In genomic region chr12:89946518-89946917, GRCh38 we compare ENCODE assay signal across 24 cellular contexts.
DNase-seq lines count a peak whose midpoint lies in the region; ATAC-seq and TF ChIP-seq lines count a peak whose summit lies in the region.
"Had no signal": no experiment of that assay in that cellular context is flagged by ENCODE, and none has a peak within 500 bp of the region (broad histone marks: within the 10 kb centered on the region; RNA-seq: fewer than 3 reads in every experiment).

No MANE protein-coding gene starts in this region.

- peaks cover 47 to 65% (median 56%) of the 10 kb centered on the region in 4 donors for H3K4me1 Mint-ChIP-seq in CD4-positive, CD25-positive, alpha-beta regulatory T cell
- H3K4me1 Mint-ChIP-seq in memory B cell, result peaks cover 44% of the 10 kb centered on the region

- H3K27ac Mint-ChIP-seq in CD4-positive, CD25-positive, alpha-beta regulatory T cell, result peak overlapping the region; percentile 44 to 86 (median 66)
- peak overlapping the region; percentile 100 for H3K27ac Mint-ChIP-seq in memory B cell
- H3K27ac Mint-ChIP-seq: endodermal cell; T-helper 2 cell treated with Interferon-gamma antibody and Interleukin-4, amounts not matched to agents 5 μg/mL and 100 μg/mL, for 36 hours had no signal

- H3K9me3 Mint-ChIP-seq in CD4-positive, CD25-positive, alpha-beta regulatory T cell, result no peaks in the 10 kb centered on the region
- H3K9me3 Mint-ChIP-seq in memory B cell, result peaks cover 2% of the 10 kb centered on the region
- H3K9me3 Mint-ChIP-seq: endodermal cell; T-helper 2 cell treated with Interferon-gamma antibody and Interleukin-4, amounts not matched to agents 5 μg/mL and 100 μg/mL, for 36 hours had no signal

- H3K4me1 ChIP-seq in CD4-positive, CD25-positive, alpha-beta regulatory T cell (ENCODE audit: control insufficient read depth, insufficient read depth, low read length, poor library complexity, severe bottlenecking), result peaks cover 41% of the 10 kb centered on the region
- peaks cover 45% of the 10 kb centered on the region for H3K4me1 ChIP-seq in RWPE2 (ENCODE audit: insufficient read depth, poor library complexity, severe bottlenecking)
- peaks cover 8% of the 10 kb centered on the region for H3K4me1 ChIP-seq in rectal smooth muscle tissue (ENCODE audit: control insufficient read depth, insufficient read depth, low read length)

- ATAC-seq in CD4-positive, CD25-positive, alpha-beta regulatory T cell (ENCODE audit: low read depth in 2 of 2), result no peak
- ATAC-seq in RWPE2 (ENCODE audit: low read depth) (no peak), memory B cell (ENCODE audit: low read depth) (no peak), GM21423 (IDR thresholded peaks at IDR 0.05; ENCODE audit: unreplicated experiment) (no peak), GM18873 (IDR thresholded peaks at IDR 0.05; ENCODE audit: low FRiP score, unreplicated experiment) (no peak)
- ATAC-seq: lower lobe of right lung; naive thymus-derived CD4-positive, alpha-beta T cell had no signal

- H3K4me3 Mint-ChIP-seq in CD4-positive, CD25-positive, alpha-beta regulatory T cell, result no peak overlapping the region
- H3K4me3 Mint-ChIP-seq in memory B cell, result no peak overlapping the region
- H3K4me3 Mint-ChIP-seq: endodermal cell; naive thymus-derived CD4-positive, alpha-beta T cell; T-helper 2 cell treated with Interferon-gamma antibody and Interleukin-4, amounts not matched to agents 5 μg/mL and 100 μg/mL, for 36 hours had no signal

- H3K27me3 Mint-ChIP-seq in CD4-positive, CD25-positive, alpha-beta regulatory T cell, result no peaks in the 10 kb centered on the region
- H3K27me3 Mint-ChIP-seq in memory B cell, result no peaks in the 10 kb centered on the region
- H3K27me3 Mint-ChIP-seq: brain; naive thymus-derived CD4-positive, alpha-beta T cell had no signal

- no peak overlapping the region for H3K27ac ChIP-seq in CD4-positive, CD25-positive, alpha-beta regulatory T cell (ENCODE audit: insufficient read depth, low read length, poor library complexity, severe bottlenecking)
- peak overlapping the region; percentile 94 for H3K27ac ChIP-seq in RWPE2 (ENCODE audit: poor library complexity, severe bottlenecking)
- peak overlapping the region; percentile 16 for H3K27ac ChIP-seq in rectal smooth muscle tissue (ENCODE audit: low read depth, low read length)
- H3K27ac ChIP-seq: HL-60, lower lobe of right lung had no signal

- no peak overlapping the region for H3K9ac ChIP-seq in rectal smooth muscle tissue (ENCODE audit: low read length)

- H3K36me3 Mint-ChIP-seq in CD4-positive, CD25-positive, alpha-beta regulatory T cell, result no peaks in the 10 kb centered on the region
- peaks cover 2% of the 10 kb centered on the region for H3K36me3 Mint-ChIP-seq in memory B cell
- H3K36me3 Mint-ChIP-seq: brain had no signal

- DNase-seq in CD4-positive, CD25-positive, alpha-beta regulatory T cell, result no peak
- no peak for DNase-seq in RWPE2 (ENCODE audit: low spot score)
- no peak for DNase-seq in memory B cell (ENCODE audit: low spot score in 2 of 2)
- no peak for DNase-seq in pons (ENCODE audit: low spot score)
- DNase-seq in NCI-H2171 (lab: John Stamatoyannopoulos, UW), result no peak
- DNase-seq: ACHN; activated CD4-positive, alpha-beta T cell treated with anti-CD3 and anti-CD28 coated beads, Interleukin-2, amount 50 U/mL, for 4 hours; activated CD8-positive, alpha-beta memory T cell treated with anti-CD3 and anti-CD28 coated beads, Interleukin-2, amount 50 U/mL, for 4 hours; activated effector memory CD4-positive, alpha-beta T cell treated with Interleukin-2 at 50 U/mL for 16 hours; C1 segment of cervical spinal cord; endodermal cell; kidney; lower lobe of right lung; naive thymus-derived CD4-positive, alpha-beta T cell; NCI-H2081 treated with DMSO at 0.1 percent for 48 hours; NK-92 treated with Interleukin-12 subunit alpha and Interleukin-12 subunit beta, amount 100 ng/mL, for 24 hours; posterior cingulate gyrus; SK-N-SH had no signal

- no peak for TF ChIP-seq CTCF in RWPE2 (IDR thresholded peaks at IDR 0.05; ENCODE audit: poor library complexity, severe bottlenecking)

- H3K9me3 ChIP-seq in CD4-positive, CD25-positive, alpha-beta regulatory T cell (ENCODE audit: control insufficient read depth in 2 of 2, low read length in 2 of 2), result no peaks in the 10 kb centered on the region
- H3K9me3 ChIP-seq in RWPE2 (ENCODE audit: severe bottlenecking), result no peaks in the 10 kb centered on the region
- H3K9me3 ChIP-seq: lower lobe of right lung, SK-N-SH had no signal

- no peaks in the 10 kb centered on the region for H3K27me3 ChIP-seq in CD4-positive, CD25-positive, alpha-beta regulatory T cell (ENCODE audit: control insufficient read depth, insufficient read depth, low read length)
- H3K27me3 ChIP-seq in RWPE2 (ENCODE audit: insufficient read depth, poor library complexity, severe bottlenecking) (no peaks in the 10 kb centered on the region), rectal smooth muscle tissue (ENCODE audit: control insufficient read depth, insufficient read depth, low read length) (no peaks in the 10 kb centered on the region)

- H3K4me3 ChIP-seq in CD4-positive, CD25-positive, alpha-beta regulatory T cell (ENCODE audit: low read depth, low read length), result no peak overlapping the region
- H3K4me3 ChIP-seq in RWPE2 (ENCODE audit: severe bottlenecking) (no peak overlapping the region), rectal smooth muscle tissue (ENCODE audit: low read length) (no peak overlapping the region)
- H3K4me3 ChIP-seq: lower lobe of right lung had no signal

- H3K36me3 ChIP-seq in CD4-positive, CD25-positive, alpha-beta regulatory T cell (ENCODE audit: control insufficient read depth, insufficient read depth, low read length), result no peaks in the 10 kb centered on the region
- H3K36me3 ChIP-seq in RWPE2 (ENCODE audit: low read depth) (no peaks in the 10 kb centered on the region), rectal smooth muscle tissue (ENCODE audit: control insufficient read depth, insufficient read depth, low read length) (no peaks in the 10 kb centered on the region)
- H3K36me3 ChIP-seq: lower lobe of right lung had no signal
